In the genomic region with DNA sequence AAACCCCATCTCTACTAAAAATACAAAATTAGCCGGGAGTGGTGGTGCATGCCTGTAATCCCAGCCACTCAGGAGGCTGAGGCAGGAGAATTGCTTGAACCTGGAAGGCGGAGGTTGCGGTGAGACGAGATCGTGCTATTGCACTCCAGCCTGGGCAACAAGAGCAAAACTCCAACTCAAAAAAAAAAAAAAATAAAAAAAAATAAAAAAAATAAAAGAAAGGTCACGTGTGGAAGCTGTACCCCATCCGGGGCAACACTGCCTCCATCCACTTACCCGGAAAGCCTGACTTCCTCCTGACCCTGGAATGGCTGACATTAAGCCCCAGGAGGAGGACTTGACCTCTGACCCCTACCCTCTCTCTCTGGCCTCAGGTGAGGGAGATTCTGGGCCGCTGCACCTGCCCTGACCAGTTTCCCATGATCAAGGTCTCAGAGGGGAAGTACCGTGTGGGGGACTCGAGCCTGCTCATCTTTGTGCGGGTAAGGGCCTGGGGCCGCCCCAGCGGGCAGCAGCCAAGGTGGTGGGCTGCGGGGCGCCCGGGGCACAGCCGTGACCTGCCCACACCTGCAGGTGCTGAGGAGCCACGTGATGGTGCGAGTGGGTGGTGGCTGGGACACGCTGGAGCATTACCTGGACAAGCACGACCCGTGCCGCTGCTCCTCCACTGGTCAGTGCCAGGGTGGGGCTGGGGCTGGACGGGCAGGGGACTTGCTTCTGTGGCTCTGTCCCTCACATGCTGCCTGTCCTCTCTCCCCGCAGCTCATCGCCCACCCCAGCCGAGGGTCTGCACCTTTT, we compare ENCODE assay signal across 8 cellular contexts. TPM values are rescaled to one million over a fixed set of nuclear protein-coding genes. Genes with fewer than 3 reads are reported as not detected.
DNase-seq lines count a peak whose midpoint lies in the region; ATAC-seq and TF ChIP-seq lines count a peak whose summit lies in the region.

No MANE protein-coding gene starts in this region.

- no peak for TF ChIP-seq POLR2A in gastrocnemius medialis (IDR thresholded peaks at IDR 0.05)

- H3K4me1 ChIP-seq in right atrium auricular region: peaks cover 0 to 78% of the 10 kb centered on the region in 2 donors
- peaks cover 32 to 61% of the 10 kb centered on the region in 2 donors for H3K4me1 ChIP-seq in gastrocnemius medialis

- ATAC-seq in gastrocnemius medialis (no peak), HG02884 (IDR thresholded peaks at IDR 0.05; ENCODE audit: unreplicated experiment) (no peak), GM21526 (IDR thresholded peaks at IDR 0.05; ENCODE audit: low FRiP score, unreplicated experiment) (no peak)

- H3K4me3 ChIP-seq in right atrium auricular region (peak overlapping the region in 1 of 2 donors; percentile 91), gastrocnemius medialis (peak overlapping the region in 1 of 4 donors; percentile 27)

- CTCF ChIA-PET in Calu3 (lab: Charles Lee): interaction anchor here (0.5 to 0.6 kb wide), 3 partner anchors 252 to 1799 kb away, joined by 3 to 5 read pairs (median 3); no protein-coding TSS in a partner anchor

- H3K27ac Mint-ChIP-seq in Calu3 (ENCODE audit: unreplicated experiment): peak overlapping the region; percentile 36

- H3K9me3 Mint-ChIP-seq in Calu3 (ENCODE audit: low read depth, unreplicated experiment): no peaks in the 10 kb centered on the region

- intact Hi-C loops in Calu3 (cut with micrococcal nuclease; ENCODE audit: unreplicated experiment) (no loop called here), gastrocnemius medialis (cut with DNase I; ENCODE audit: low total_unique reads) (no loop called here)

- H3K4me3 Mint-ChIP-seq in Calu3 (ENCODE audit: low read depth, unreplicated experiment): peak overlapping the region; percentile 41

- peaks cover 21% of the 10 kb centered on the region for H3K27me3 Mint-ChIP-seq in Calu3 (ENCODE audit: unreplicated experiment)

- H3K27me3 ChIP-seq in right atrium auricular region (peaks cover 0 to 9% of the 10 kb centered on the region in 2 donors), gastrocnemius medialis (peaks cover 17 to 23% (median 21%) of the 10 kb centered on the region in 3 donors)

- peaks cover 48% of the 10 kb centered on the region for H3K36me3 Mint-ChIP-seq in Calu3 (ENCODE audit: insufficient read depth, unreplicated experiment)

- H3K4me1 Mint-ChIP-seq in Calu3 (ENCODE audit: low read depth, unreplicated experiment): peaks cover 41% of the 10 kb centered on the region

- peak overlapping the region; percentile 11; the same call in 1 of the 2 replicates for H3K27ac ChIP-seq in VCaP
- peak overlapping the region; percentile 88 to 89 for H3K27ac ChIP-seq in right atrium auricular region
- peak overlapping the region; percentile 67 to 89 (median 81) for H3K27ac ChIP-seq in gastrocnemius medialis

- TF ChIP-seq CTCF in Calu3 (IDR thresholded peaks at IDR 0.05; ENCODE audit: unreplicated experiment) (no peak), VCaP (conservative IDR thresholded peaks at IDR 0.05) (no peak), right atrium auricular region (IDR thresholded peaks at IDR 0.05) (no peak), gastrocnemius medialis (IDR thresholded peaks at IDR 0.05 in 4 of 5, conservative IDR thresholded peaks at IDR 0.05 in 1 of 5) (no peak)

- no peaks in the 10 kb centered on the region for H3K9me3 ChIP-seq in right atrium auricular region
- no peaks in the 10 kb centered on the region for H3K9me3 ChIP-seq in gastrocnemius medialis

- DNase-seq in Calu3 (no peak), right atrium auricular region (ENCODE audit: low spot score) (no peak), gastrocnemius medialis (no peak), islet precursor cell (no peak), NCI-H1092 treated with DMSO at 0.1 percent for 48 hours (lab: John Stamatoyannopoulos, UW) (no peak)

- H3K36me3 ChIP-seq in right atrium auricular region (peaks cover 9% of the 10 kb centered on the region), gastrocnemius medialis (no peaks in the 10 kb centered on the region)

- in situ Hi-C loops in gastrocnemius medialis (cut with MboI; ENCODE audit: low sequenced_read_pairs in 4 of 4): no loop called here

- BruUV-seq in Calu3 (replicated peaks; lab: Mats Ljungman, UMichigan): no TSS peak

RNA-seq across cellular contexts. Expression of a gene that starts 3.8 kb away (rescaled TPM):
- total RNA-seq in Calu3 (2022): 16.6 and 16.9 TPM in 2 replicates
- 10 to 100 TPM; 19.4 to 28.0 TPM for total RNA-seq in right atrium auricular region
- total RNA-seq in gastrocnemius medialis: 10 to 100 TPM in 1 of 4 donors, 1 to 10 TPM in 3; 4.8 to 23.0 (median 6.6) TPM

RNA-seq across cellular contexts. Expression of a gene that starts 5.2 kb away (rescaled TPM):
- total RNA-seq in Calu3 (2022): 1.6 and 2.2 TPM in 2 replicates
- 1 to 10 TPM; 1.1 to 1.8 TPM for total RNA-seq in right atrium auricular region
- total RNA-seq in gastrocnemius medialis: 1 to 10 TPM in 1 of 4 donors, under 1 TPM in 1, not detected in 2; 0.13 to 1.2 TPM

RNA-seq across cellular contexts. Expression of a gene that starts 42.2 kb away (rescaled TPM):
- total RNA-seq in Calu3 (2022): 368 and 374 TPM in 2 replicates
- total RNA-seq in right atrium auricular region: 100 to 1,000 TPM; 153 to 179 TPM
- 100 to 1,000 TPM; 192 to 269 (median 202) TPM for total RNA-seq in gastrocnemius medialis

RNA-seq across cellular contexts. Expression of a gene that starts 42.5 kb away (rescaled TPM):
- total RNA-seq in Calu3 (2022) (51.5 and 51.7 TPM in 2 replicates), right atrium auricular region (10 to 100 TPM; 16.5 to 23.4 TPM), gastrocnemius medialis (10 to 100 TPM; 19.8 to 38.0 (median 28.6) TPM)

Comparison
In these comparisons a context has a peak if more than half of its experiments do, and no peak if none do; other contexts are left out.
1. H3K27ac ChIP-seq: peak in every context shown above with its lines; median percentile 88 in right atrium auricular region; 81 in gastrocnemius medialis; 11 in VCaP.